Comparison of ENCODE assay signal across 1 cellular context in the genomic region with DNA sequence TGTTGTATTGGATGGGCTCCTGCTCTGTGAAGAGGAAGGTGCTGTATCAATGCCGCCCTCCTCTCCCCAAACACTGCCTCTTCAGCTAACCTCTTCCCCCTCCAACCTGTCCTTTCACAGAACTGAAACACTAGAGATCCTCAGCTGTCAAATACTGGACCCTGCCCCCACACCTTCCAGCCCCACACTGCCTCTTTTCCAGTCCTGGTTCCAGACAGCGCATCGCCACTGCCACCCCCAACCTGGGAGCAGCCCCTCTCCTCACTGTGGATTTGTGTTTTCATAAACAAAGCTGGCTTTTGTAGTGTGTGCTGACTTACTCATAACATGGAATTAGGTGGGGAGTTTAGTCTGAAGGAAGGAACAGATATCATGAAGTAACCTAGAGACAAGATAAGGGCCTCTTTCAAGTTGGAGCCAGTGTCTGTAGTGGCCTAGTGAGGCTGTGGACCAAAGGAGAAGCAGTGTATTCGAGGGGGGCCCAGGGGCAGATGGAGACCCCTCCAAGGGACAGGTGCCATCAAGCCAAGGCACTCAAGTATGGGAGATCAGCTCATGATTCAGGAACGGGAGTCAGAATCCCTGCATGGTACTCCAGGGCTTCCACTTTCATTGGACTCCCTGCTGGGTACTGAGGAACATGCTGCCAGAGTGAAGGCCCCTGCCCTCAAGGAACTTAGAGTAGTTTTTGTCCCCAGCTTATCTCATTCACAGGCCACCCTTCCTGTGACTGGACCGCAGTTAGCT.
TF ChIP-seq lines count a peak whose summit lies in the region.

No MANE protein-coding gene starts in this region.

TF ChIP-seq in H1, 55 proteins besides CTCF, POLR2A, EP300 and RAD21:
- TF ChIP-seq HDAC6 (IDR thresholded peaks at IDR 0.05; ENCODE audit: low read depth, low read length) (no peak), PHF8 (conservative IDR thresholded peaks at IDR 0.05; ENCODE audit: low read depth, low read length) (no peak), GABPA (IDR thresholded peaks at IDR 0.05; ENCODE audit: borderline replicate concordance, insufficient read depth, low read length) (no peak), SAP30 (IDR thresholded peaks at IDR 0.05; ENCODE audit: insufficient read depth, insufficient replicate concordance, low read length) (no peak), HDAC2 (IDR thresholded peaks at IDR 0.05; ENCODE audit: borderline replicate concordance in 1 of 2, low read depth in 2 of 2, low read length in 2 of 2) (no peak), ZNF274 (IDR thresholded peaks at IDR 0.05; ENCODE audit: borderline replicate concordance, extremely low read depth, low read length) (no peak)
